ENCODE assay signal across 27 cellular contexts in the genomic region with DNA sequence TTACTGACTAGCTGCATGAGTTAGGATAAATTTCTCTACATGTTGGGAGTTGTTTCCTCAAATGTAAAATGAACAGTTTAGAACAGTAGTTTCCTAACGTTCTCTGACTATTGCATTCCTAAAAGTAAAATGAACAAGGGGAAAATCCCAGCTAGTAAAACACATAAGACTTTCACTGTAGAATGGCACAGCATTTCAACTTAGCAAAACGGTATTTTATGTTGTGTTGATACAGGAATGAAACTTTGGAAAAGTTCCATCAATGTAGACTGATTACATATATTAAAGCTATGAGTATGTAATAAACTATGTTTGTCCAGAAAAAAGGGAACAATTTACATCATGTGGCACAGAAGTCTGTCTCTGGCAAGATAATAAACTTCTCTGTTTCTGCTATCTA.
DNase-seq lines count a peak whose midpoint lies in the region; ATAC-seq, FAIRE-seq and TF ChIP-seq lines count a peak whose summit lies in the region.
"Had no signal": no experiment of that assay in that cellular context is flagged by ENCODE, and none has a peak within 500 bp of the region (broad histone marks: within the 10 kb centered on the region; RNA-seq: fewer than 3 reads in every experiment).

No MANE protein-coding gene starts in this region.

- POLR2A ChIA-PET in WTC11 (lab: Charles Lee) = no interaction called here

- H3K36me3 ChIP-seq in RWPE2 (ENCODE audit: low read depth) = no peaks in the 10 kb centered on the region
- H3K36me3 ChIP-seq: ascending aorta, MG63, right lobe of liver, vagina had no signal

- H3K27ac ChIP-seq in RWPE2 (ENCODE audit: poor library complexity, severe bottlenecking) = peak overlapping the region; percentile 76
- H3K27ac ChIP-seq: ascending aorta, coronary artery, HL-60, right lobe of liver, RWPE1, testis, vagina had no signal

- no peaks in the 10 kb centered on the region for H3K27me3 Mint-ChIP-seq in osteocyte (ENCODE audit: unreplicated experiment)
- no peaks in the 10 kb centered on the region for H3K27me3 Mint-ChIP-seq in WTC11 (ENCODE audit: low read depth)
- H3K27me3 Mint-ChIP-seq: CD4-positive, CD25-positive, alpha-beta regulatory T cell; IgD-negative memory B cell; stimulated activated memory B cell treated with anti-CD40 and anti-IgM and Interleukin-4, amounts not matched to agents 10 μg/mL and 1 μg/mL and 100 μg/mL, for 72 hours had no signal

- H3K27ac Mint-ChIP-seq in osteocyte (ENCODE audit: unreplicated experiment) (peak overlapping the region; percentile 64), WTC11 (no peak overlapping the region)
- H3K27ac Mint-ChIP-seq: CD4-positive, CD25-positive, alpha-beta regulatory T cell; IgD-negative memory B cell; stimulated activated memory B cell treated with anti-CD40 and anti-IgM and Interleukin-4, amounts not matched to agents 10 μg/mL and 1 μg/mL and 100 μg/mL, for 72 hours had no signal

- FAIRE-seq in D721Med (lab: Jason Lieb, UNC) = peak; percentile 35

- H3K9me3 Mint-ChIP-seq in osteocyte (ENCODE audit: unreplicated experiment) (no peaks in the 10 kb centered on the region), WTC11 (no peaks in the 10 kb centered on the region)
- H3K9me3 Mint-ChIP-seq: stimulated activated memory B cell treated with anti-CD40 and anti-IgM and Interleukin-4, amounts not matched to agents 10 μg/mL and 1 μg/mL and 100 μg/mL, for 72 hours had no signal

- H3K4me3 Mint-ChIP-seq in osteocyte (ENCODE audit: unreplicated experiment) (no peak overlapping the region), WTC11 (no peak overlapping the region)
- H3K4me3 Mint-ChIP-seq: CD4-positive, CD25-positive, alpha-beta regulatory T cell; IgD-negative memory B cell; stimulated activated memory B cell treated with anti-CD40 and anti-IgM and Interleukin-4, amounts not matched to agents 10 μg/mL and 1 μg/mL and 100 μg/mL, for 72 hours had no signal

- CTCF ChIA-PET in WTC11 (lab: Charles Lee) = no interaction called here

- no peak for DNase-seq in D721Med (ENCODE audit: insufficient read length, low spot score)
- DNase-seq in RWPE2 (ENCODE audit: low spot score) = no peak
- peak; percentile 59 for DNase-seq in choroid plexus epithelial cell (ENCODE audit: low read depth)
- DNase-seq in osteocyte (ENCODE audit: extremely low spot score, unreplicated experiment) = no peak
- no peak for DNase-seq in CD1c-positive myeloid dendritic cell (ENCODE audit: extremely low spot score)
- DNase-seq in activated CD8-positive, alpha-beta memory T cell treated with anti-CD3 and anti-CD28 coated beads, Interleukin-2, amount 50 U/mL, for 4 hours = no peak
- DNase-seq in WTC11 (ENCODE audit: low spot score) = no peak
- no peak for DNase-seq in SHP77 treated with DMSO at 0.1 percent for 48 hours (lab: John Stamatoyannopoulos, UW)
- DNase-seq: activated CD4-positive, alpha-beta T cell treated with anti-CD3 and anti-CD28 coated beads for 1 hour; activated naive CD4-positive, alpha-beta T cell treated with anti-CD3 and anti-CD28 coated beads, Interleukin-2, amount 50 U/mL, for 16 hours; CD4-positive, CD25-positive, alpha-beta regulatory T cell; DMS153; hypothalamus; islet precursor cell; MG63; NCI-H1436; NCI-H510A treated with DMSO at 0.1 percent for 48 hours; right lobe of liver; T-helper 9 cell; testis had no signal

- ATAC-seq in RWPE2 (ENCODE audit: low read depth) = peak; percentile 68
- no peak for ATAC-seq in WTC11
- ATAC-seq: right lobe of liver; stimulated activated memory B cell treated with anti-CD40 and anti-IgM and Interleukin-4, amounts not matched to agents 10 μg/mL and 1 μg/mL and 100 μg/mL, for 72 hours had no signal

- no peak overlapping the region for H3K4me3 ChIP-seq in RWPE2 (ENCODE audit: severe bottlenecking)
- H3K4me3 ChIP-seq in choroid plexus epithelial cell (ENCODE audit: low read depth, low read length) = no peak overlapping the region
- H3K4me3 ChIP-seq: ascending aorta, coronary artery, MG63, right lobe of liver, testis, vagina had no signal

- no peaks in the 10 kb centered on the region for H3K36me3 Mint-ChIP-seq in osteocyte (ENCODE audit: unreplicated experiment)
- H3K36me3 Mint-ChIP-seq in WTC11 = no peaks in the 10 kb centered on the region
- H3K36me3 Mint-ChIP-seq: CD4-positive, CD25-positive, alpha-beta regulatory T cell; IgD-negative memory B cell; stimulated activated memory B cell treated with anti-CD40 and anti-IgM and Interleukin-4, amounts not matched to agents 10 μg/mL and 1 μg/mL and 100 μg/mL, for 72 hours had no signal

- H3K9me3 ChIP-seq in RWPE2 (ENCODE audit: severe bottlenecking) = no peaks in the 10 kb centered on the region
- H3K9me3 ChIP-seq: ascending aorta, MG63, right lobe of liver, testis, vagina had no signal

- no peaks in the 10 kb centered on the region for H3K27me3 ChIP-seq in RWPE2 (ENCODE audit: insufficient read depth, poor library complexity, severe bottlenecking)
- H3K27me3 ChIP-seq: ascending aorta, MG63, right lobe of liver, testis, vagina had no signal

- H3K4me1 Mint-ChIP-seq in osteocyte (ENCODE audit: unreplicated experiment) (peaks cover 33% of the 10 kb centered on the region), WTC11 (peaks cover 6% of the 10 kb centered on the region; the same call in 1 of the 2 replicates)
- H3K4me1 Mint-ChIP-seq: CD4-positive, CD25-positive, alpha-beta regulatory T cell; stimulated activated memory B cell treated with anti-CD40 and anti-IgM and Interleukin-4, amounts not matched to agents 10 μg/mL and 1 μg/mL and 100 μg/mL, for 72 hours had no signal

- TF ChIP-seq CTCF in D721Med (IDR thresholded peaks at IDR 0.05; ENCODE audit: insufficient read depth, missing control alignments) (no peak), RWPE2 (IDR thresholded peaks at IDR 0.05; ENCODE audit: poor library complexity, severe bottlenecking) (no peak), choroid plexus epithelial cell (conservative IDR thresholded peaks at IDR 0.05; ENCODE audit: low read depth, low read length) (no peak), osteocyte (IDR thresholded peaks at IDR 0.05) (no peak), WTC11 (IDR thresholded peaks at IDR 0.05) (no peak)

- peaks cover 36% of the 10 kb centered on the region for H3K4me1 ChIP-seq in RWPE2 (ENCODE audit: insufficient read depth, poor library complexity, severe bottlenecking)
- H3K4me1 ChIP-seq: ascending aorta, right lobe of liver, testis had no signal

TF ChIP-seq in WTC11, 78 proteins besides CTCF, POLR2A, EP300 and RAD21 (continues in another document):
- TF ChIP-seq ZNF416 (CRISPR knock-in tag; IDR thresholded peaks at IDR 0.05) (no peak), GTF2I (CRISPR knock-in tag; conservative IDR thresholded peaks at IDR 0.05) (no peak), KAT7 (CRISPR knock-in tag; IDR thresholded peaks at IDR 0.05; ENCODE audit: borderline replicate concordance) (no peak), ZNF671 (CRISPR knock-in tag; IDR thresholded peaks at IDR 0.05) (no peak), ZNF263 (CRISPR knock-in tag; IDR thresholded peaks at IDR 0.05; ENCODE audit: low read depth) (no peak), NR1H2 (CRISPR knock-in tag; IDR thresholded peaks at IDR 0.05) (no peak), ESRRA (CRISPR knock-in tag; IDR thresholded peaks at IDR 0.05; ENCODE audit: borderline replicate concordance) (no peak), ZNF121 (CRISPR knock-in tag; IDR thresholded peaks at IDR 0.05) (no peak), EMX1 (CRISPR knock-in tag; IDR thresholded peaks at IDR 0.05) (no peak), ZNF423 (CRISPR knock-in tag; IDR thresholded peaks at IDR 0.05) (no peak)
- TF ChIP-seq, protein P1, sequence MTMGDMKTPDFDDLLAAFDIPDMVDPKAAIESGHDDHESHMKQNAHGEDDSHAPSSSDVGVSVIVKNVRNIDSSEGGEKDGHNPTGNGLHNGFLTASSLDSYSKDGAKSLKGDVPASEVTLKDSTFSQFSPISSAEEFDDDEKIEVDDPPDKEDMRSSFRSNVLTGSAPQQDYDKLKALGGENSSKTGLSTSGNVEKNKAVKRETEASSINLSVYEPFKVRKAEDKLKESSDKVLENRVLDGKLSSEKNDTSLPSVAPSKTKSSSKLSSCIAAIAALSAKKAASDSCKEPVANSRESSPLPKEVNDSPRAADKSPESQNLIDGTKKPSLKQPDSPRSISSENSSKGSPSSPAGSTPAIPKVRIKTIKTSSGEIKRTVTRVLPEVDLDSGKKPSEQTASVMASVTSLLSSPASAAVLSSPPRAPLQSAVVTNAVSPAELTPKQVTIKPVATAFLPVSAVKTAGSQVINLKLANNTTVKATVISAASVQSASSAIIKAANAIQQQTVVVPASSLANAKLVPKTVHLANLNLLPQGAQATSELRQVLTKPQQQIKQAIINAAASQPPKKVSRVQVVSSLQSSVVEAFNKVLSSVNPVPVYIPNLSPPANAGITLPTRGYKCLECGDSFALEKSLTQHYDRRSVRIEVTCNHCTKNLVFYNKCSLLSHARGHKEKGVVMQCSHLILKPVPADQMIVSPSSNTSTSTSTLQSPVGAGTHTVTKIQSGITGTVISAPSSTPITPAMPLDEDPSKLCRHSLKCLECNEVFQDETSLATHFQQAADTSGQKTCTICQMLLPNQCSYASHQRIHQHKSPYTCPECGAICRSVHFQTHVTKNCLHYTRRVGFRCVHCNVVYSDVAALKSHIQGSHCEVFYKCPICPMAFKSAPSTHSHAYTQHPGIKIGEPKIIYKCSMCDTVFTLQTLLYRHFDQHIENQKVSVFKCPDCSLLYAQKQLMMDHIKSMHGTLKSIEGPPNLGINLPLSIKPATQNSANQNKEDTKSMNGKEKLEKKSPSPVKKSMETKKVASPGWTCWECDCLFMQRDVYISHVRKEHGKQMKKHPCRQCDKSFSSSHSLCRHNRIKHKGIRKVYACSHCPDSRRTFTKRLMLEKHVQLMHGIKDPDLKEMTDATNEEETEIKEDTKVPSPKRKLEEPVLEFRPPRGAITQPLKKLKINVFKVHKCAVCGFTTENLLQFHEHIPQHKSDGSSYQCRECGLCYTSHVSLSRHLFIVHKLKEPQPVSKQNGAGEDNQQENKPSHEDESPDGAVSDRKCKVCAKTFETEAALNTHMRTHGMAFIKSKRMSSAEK (CRISPR knock-in tag; IDR thresholded peaks at IDR 0.05; ENCODE audit: borderline replicate concordance) = no peak
- TF ChIP-seq, protein P2, sequence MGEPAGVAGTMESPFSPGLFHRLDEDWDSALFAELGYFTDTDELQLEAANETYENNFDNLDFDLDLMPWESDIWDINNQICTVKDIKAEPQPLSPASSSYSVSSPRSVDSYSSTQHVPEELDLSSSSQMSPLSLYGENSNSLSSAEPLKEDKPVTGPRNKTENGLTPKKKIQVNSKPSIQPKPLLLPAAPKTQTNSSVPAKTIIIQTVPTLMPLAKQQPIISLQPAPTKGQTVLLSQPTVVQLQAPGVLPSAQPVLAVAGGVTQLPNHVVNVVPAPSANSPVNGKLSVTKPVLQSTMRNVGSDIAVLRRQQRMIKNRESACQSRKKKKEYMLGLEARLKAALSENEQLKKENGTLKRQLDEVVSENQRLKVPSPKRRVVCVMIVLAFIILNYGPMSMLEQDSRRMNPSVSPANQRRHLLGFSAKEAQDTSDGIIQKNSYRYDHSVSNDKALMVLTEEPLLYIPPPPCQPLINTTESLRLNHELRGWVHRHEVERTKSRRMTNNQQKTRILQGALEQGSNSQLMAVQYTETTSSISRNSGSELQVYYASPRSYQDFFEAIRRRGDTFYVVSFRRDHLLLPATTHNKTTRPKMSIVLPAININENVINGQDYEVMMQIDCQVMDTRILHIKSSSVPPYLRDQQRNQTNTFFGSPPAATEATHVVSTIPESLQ (CRISPR knock-in tag; IDR thresholded peaks at IDR 0.05) = no peak
